Comparison of ENCODE assay signal across 8 cellular contexts in the genomic region with DNA sequence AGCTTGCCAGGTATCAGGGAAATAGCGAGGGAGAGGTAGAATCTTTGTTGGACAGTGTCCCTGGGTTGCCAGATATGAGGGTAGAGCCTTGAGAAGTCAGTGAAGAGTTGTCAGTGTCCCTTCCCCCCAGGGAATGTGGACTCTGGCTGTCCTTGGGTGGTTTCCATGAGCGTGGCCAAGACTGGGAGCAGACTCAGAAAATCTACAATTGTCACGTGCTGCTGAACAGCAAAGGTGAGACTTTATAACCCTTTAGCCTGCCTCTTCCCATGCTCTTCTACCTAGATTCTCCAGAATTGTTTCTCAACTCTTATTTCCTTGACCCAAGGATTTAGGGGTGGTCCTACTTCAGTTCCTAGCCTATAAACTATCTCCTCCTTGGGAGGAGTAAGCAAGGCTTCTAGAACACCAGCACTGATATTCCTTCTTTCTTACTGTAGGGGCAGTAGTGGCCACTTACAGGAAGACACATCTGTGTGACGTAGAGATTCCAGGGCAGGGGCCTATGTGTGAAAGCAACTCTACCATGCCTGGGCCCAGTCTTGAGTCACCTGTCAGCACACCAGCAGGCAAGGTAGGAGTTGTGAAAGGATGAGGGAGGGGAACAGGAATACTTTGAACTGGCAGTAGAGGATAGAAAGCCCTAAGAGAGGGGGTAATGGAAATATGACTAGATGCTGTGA. TPM values are rescaled to one million over a fixed set of nuclear protein-coding genes. Genes with fewer than 3 reads are reported as not detected.
DNase-seq lines count a peak whose midpoint lies in the region; ATAC-seq and TF ChIP-seq lines count a peak whose summit lies in the region.

No MANE protein-coding gene starts in this region.

- ATAC-seq in HG02973 (IDR thresholded peaks at IDR 0.05; ENCODE audit: unreplicated experiment): peak; percentile 63
- peak; percentile 70 for ATAC-seq in activated naive CD8-positive, alpha-beta T cell treated with anti-CD3 and anti-CD28 coated beads, Interleukin-2, amount 50 U/mL, for 24 hours

- no peak overlapping the region for H2AFZ ChIP-seq in hepatocyte

- peaks cover 68% of the 10 kb centered on the region for H3K4me1 Mint-ChIP-seq in activated naive CD8-positive, alpha-beta T cell treated with anti-CD3 and anti-CD28 coated beads, Interleukin-2, amount 50 U/mL, for 24 hours

- peak overlapping the region; percentile 95 for H3K27ac ChIP-seq in hepatocyte

- H3K4me2 ChIP-seq in hepatocyte: peak overlapping the region; percentile 83

- H3K27me3 ChIP-seq in hepatocyte: no peaks in the 10 kb centered on the region

- no peaks in the 10 kb centered on the region for H3K9me3 ChIP-seq in hepatocyte (ENCODE audit: low read depth)

- H4K20me1 ChIP-seq in hepatocyte (ENCODE audit: insufficient read depth, poor library complexity, severe bottlenecking): no peaks in the 10 kb centered on the region

- H3K9me3 Mint-ChIP-seq in activated naive CD8-positive, alpha-beta T cell treated with anti-CD3 and anti-CD28 coated beads, Interleukin-2, amount 50 U/mL, for 24 hours: no peaks in the 10 kb centered on the region

- TF ChIP-seq CTCF in GM12864 (IDR thresholded peaks at IDR 0.05; ENCODE audit: low read depth, low read length, missing control alignments): peak; percentile 53
- TF ChIP-seq CTCF in hepatocyte (IDR thresholded peaks at IDR 0.05; ENCODE audit: poor library complexity): peak; percentile 29

- peaks cover 51% of the 10 kb centered on the region for H3K79me2 ChIP-seq in hepatocyte

- peaks cover 50% of the 10 kb centered on the region for H3K36me3 Mint-ChIP-seq in activated naive CD8-positive, alpha-beta T cell treated with anti-CD3 and anti-CD28 coated beads, Interleukin-2, amount 50 U/mL, for 24 hours (ENCODE audit: low read depth)

- peak overlapping the region; percentile 95 for H3K4me3 Mint-ChIP-seq in activated naive CD8-positive, alpha-beta T cell treated with anti-CD3 and anti-CD28 coated beads, Interleukin-2, amount 50 U/mL, for 24 hours

- H3K4me3 ChIP-seq in GM12864 (ENCODE audit: low read depth, low read length) (no peak overlapping the region), hepatocyte (no peak overlapping the region)

- no peaks in the 10 kb centered on the region for H3K9me2 ChIP-seq in hepatocyte (replicated peaks; ENCODE audit: insufficient read depth)

- peaks cover 30% of the 10 kb centered on the region for H3K4me1 ChIP-seq in hepatocyte (ENCODE audit: insufficient read depth)

- WGBS in hepatocyte (ENCODE audit: low lambda C conversion rate, missing lambda C conversion rate): 65% methylated on average over 4 of the region's 4 CpGs

- peak overlapping the region; percentile 80 for H3K27ac Mint-ChIP-seq in activated naive CD8-positive, alpha-beta T cell treated with anti-CD3 and anti-CD28 coated beads, Interleukin-2, amount 50 U/mL, for 24 hours

- DNase-seq in GM12864 (ENCODE audit: low read depth) (no peak), SK-N-DZ (ENCODE audit: low spot score) (peak; percentile 46), hepatocyte (ENCODE audit: low spot score) (peak; percentile 86), NCI-H526 treated with DMSO at 0.1 percent for 48 hours (lab: John Stamatoyannopoulos, UW) (no peak), NCI-H748 (lab: John Stamatoyannopoulos, UW; ENCODE audit: unreplicated experiment) (no peak)
- peak; percentile 61 for DNase-seq in activated naive CD8-positive, alpha-beta T cell treated with anti-CD3 and anti-CD28 coated beads, Interleukin-2, amount 50 U/mL, for 24 hours
- peak; percentile 57 for DNase-seq in stimulated activated CD4-positive, alpha-beta T cell treated with anti-CD3 and anti-CD28 coated beads, Interleukin-12 subunit alpha, Interleukin-12 subunit beta, amount 100 ng/mL, for 4 hours

- H3K36me3 ChIP-seq in hepatocyte (replicated peaks; ENCODE audit: insufficient read depth, low read depth): no peaks in the 10 kb centered on the region

- no peaks in the 10 kb centered on the region for H3K27me3 Mint-ChIP-seq in activated naive CD8-positive, alpha-beta T cell treated with anti-CD3 and anti-CD28 coated beads, Interleukin-2, amount 50 U/mL, for 24 hours

RNA-seq across cellular contexts. Expression of a gene that starts 1.6 kb away (rescaled TPM):
- 46.6 and 48.7 TPM in 2 replicates for polyA plus RNA-seq in SK-N-DZ (2014; cell fraction: cytosol; rRNA removed)
- polyA plus RNA-seq in SK-N-DZ (2014; cell fraction: nucleus; rRNA removed): 70.0 and 87.7 TPM in 2 replicates
- total RNA-seq in hepatocyte: 41.3 and 47.5 TPM in 2 replicates
- 48.9 and 50.4 TPM in 2 replicates for polyA plus RNA-seq in hepatocyte

RNA-seq across cellular contexts. Expression of a gene that starts 1.7 kb away (rescaled TPM):
- 99.2 and 137 TPM in 2 replicates for polyA plus RNA-seq in SK-N-DZ (2014; cell fraction: cytosol; rRNA removed)
- 53.3 and 65.6 TPM in 2 replicates for polyA plus RNA-seq in SK-N-DZ (2014; cell fraction: nucleus; rRNA removed)
- total RNA-seq in hepatocyte: 47.6 and 63.1 TPM in 2 replicates
- 84.6 and 93.2 TPM in 2 replicates for polyA plus RNA-seq in hepatocyte

RNA-seq across cellular contexts. Expression of a gene that starts 12.9 kb away (rescaled TPM):
- polyA plus RNA-seq in SK-N-DZ (2014; cell fraction: cytosol; rRNA removed): 22.1 and 29.9 TPM in 2 replicates
- polyA plus RNA-seq in SK-N-DZ (2014; cell fraction: nucleus; rRNA removed): 15.3 and 16.5 TPM in 2 replicates
- 19.0 and 21.8 TPM in 2 replicates for total RNA-seq in hepatocyte
- 24.3 and 27.1 TPM in 2 replicates for polyA plus RNA-seq in hepatocyte

RNA-seq across cellular contexts. Expression of a gene that starts 21.4 kb away (rescaled TPM):
- polyA plus RNA-seq in SK-N-DZ (2014; cell fraction: cytosol; rRNA removed): 1.4 and 1.8 TPM in 2 replicates
- 3.1 and 3.9 TPM in 2 replicates for polyA plus RNA-seq in SK-N-DZ (2014; cell fraction: nucleus; rRNA removed)
- 1.4 and 3.9 TPM in 2 replicates for total RNA-seq in hepatocyte
- polyA plus RNA-seq in hepatocyte: 4.5 and 7.4 TPM in 2 replicates

RNA-seq across cellular contexts. Expression of a gene that starts 30.2 kb away (rescaled TPM):
- polyA plus RNA-seq in SK-N-DZ (2014; cell fraction: cytosol; rRNA removed): not detected in 2 replicates
- not detected in 2 replicates for polyA plus RNA-seq in SK-N-DZ (2014; cell fraction: nucleus; rRNA removed)
- 5.9 and 7.0 TPM in 2 replicates for total RNA-seq in hepatocyte
- polyA plus RNA-seq in hepatocyte: 8.5 and 12.7 TPM in 2 replicates

Comparison
In these comparisons a context has a peak if more than half of its experiments do, and no peak if none do; other contexts are left out.
1. DNase-seq: peak in SK-N-DZ (single experiment), activated naive CD8-positive, alpha-beta T cell treated with anti-CD3 and anti-CD28 coated beads, Interleukin-2, amount 50 U/mL, for 24 hours (single experiment), hepatocyte (single experiment) and stimulated activated CD4-positive, alpha-beta T cell treated with anti-CD3 and anti-CD28 coated beads, Interleukin-12 subunit alpha, Interleukin-12 subunit beta, amount 100 ng/mL, for 4 hours (single experiment); none in GM12864 (single experiment), NCI-H526 treated with DMSO at 0.1 percent for 48 hours (single experiment) and NCI-H748 (single experiment).